Comparison of ENCODE assay signal across 22 cellular contexts in genomic region chr2:38470115-38470514, GRCh38.
"Had no signal": no experiment of that assay in that cellular context is flagged by ENCODE, and none has a peak within 500 bp of the region (broad histone marks: within the 10 kb centered on the region; RNA-seq: fewer than 3 reads in every experiment).

No MANE protein-coding gene starts in this region.

- H3K4me1 ChIP-seq: colonic mucosa, pancreas, right atrium auricular region had no signal

- H3K27me3 ChIP-seq: colonic mucosa, neutrophil, pancreas, right atrium auricular region, spleen, suprapubic skin had no signal

- H3K36me3 ChIP-seq: colonic mucosa, lower lobe of right lung, neutrophil, pancreas, right atrium auricular region, spleen, suprapubic skin had no signal

- H3K9me3 ChIP-seq: colonic mucosa, lower lobe of right lung, neutrophil, pancreas, right atrium auricular region, spleen, suprapubic skin had no signal

- DNase-seq: colonic mucosa; effector CD8-positive, alpha-beta T cell; endodermal cell; head of caudate nucleus; left ventricle myocardium superior; lower lobe of right lung; naive B cell; pancreas; spleen; stimulated activated CD4-positive, alpha-beta T cell treated with anti-CD3 and anti-CD28 coated beads, Interleukin-4, amount 100 ng/mL, for 4 hours; stimulated activated naive CD8-positive, alpha-beta T cell treated with anti-CD3 and anti-CD28 coated beads, Interleukin-15, Interleukin-2, amounts not matched to agents 100 U/mL and 50 U/mL, for 24 hours; trophoblast cell had no signal

- H3K27ac ChIP-seq: colonic mucosa, epithelial cell of prostate, lower lobe of right lung, neutrophil, pancreas, right atrium auricular region, skin epidermis, spleen, suprapubic skin had no signal

- FAIRE-seq: frontal cortex, keratinocyte, pancreas had no signal

- H3K4me3 ChIP-seq: colonic mucosa, lower lobe of right lung, pancreas, right atrium auricular region, skin epidermis, spleen, suprapubic skin had no signal

- ATAC-seq: esophagus mucosa; left ventricle myocardium superior; lower lobe of right lung; natural killer cell treated with Interleukin-12 subunit alpha and Interleukin-12 subunit beta and Interleukin-15 and Interleukin-18, amount 100 ng/mL, for 72 hours; pancreas; stimulated activated memory B cell treated with anti-CD40 and anti-IgM and Interleukin-4, amounts not matched to agents 10 μg/mL and 1 μg/mL and 100 μg/mL, for 72 hours; stimulated activated naive CD8-positive, alpha-beta T cell treated with anti-CD3 and anti-CD28 coated beads, Interleukin-15, Interleukin-2, amounts not matched to agents 100 U/mL and 50 U/mL, for 24 hours had no signal
